10 cellular contexts compared by ENCODE assay signal in genomic region chr17:38879878-38880727, GRCh38. TPM values are rescaled to one million over a fixed set of nuclear protein-coding genes. Genes with fewer than 3 reads are reported as not detected.
DNase-seq lines count a peak whose midpoint lies in the region; ATAC-seq, FAIRE-seq and TF ChIP-seq lines count a peak whose summit lies in the region.
"Had no signal": no experiment of that assay in that cellular context is flagged by ENCODE, and none has a peak within 500 bp of the region (broad histone marks: within the 10 kb centered on the region; RNA-seq: fewer than 3 reads in every experiment).

No MANE protein-coding gene starts in this region.

- intact Hi-C loops in right cardiac atrium (cut with DNase I), result loop anchor here in 1 of 4 donors (10.0 kb wide), 1 partner anchor 95 kb away; no protein-coding TSS in a partner anchor

- no peaks in the 10 kb centered on the region for H3K27me3 ChIP-seq in right cardiac atrium (ENCODE audit: control insufficient read depth, insufficient read depth)

- CTCF ChIA-PET in A549 (lab: Yijun Ruan, JAX), result interaction anchor here (1.2 to 4.6 kb wide), 5 partner anchors 9 to 38 kb away, joined by 3 to 39 read pairs (median 4); partner anchors contain the start of gene LASP1

- DNase-seq in A549 (ENCODE audit: low read depth in 1 of 2, low spot score in 1 of 2), result peak; percentile 87 to 95
- DNase-seq in HFFc6, result peak; percentile 84
- peak; percentile 77 to 88 (median 83) for DNase-seq in right cardiac atrium
- no peak for DNase-seq in skeletal muscle cell (ENCODE audit: low read depth)
- no peak for DNase-seq in stimulated activated naive CD4-positive, alpha-beta T cell treated with Interleukin-2 at 50 U/mL for 16 hours (lab: John Stamatoyannopoulos, UW)
- DNase-seq in occipital lobe (lab: John Stamatoyannopoulos, UW), result no peak
- DNase-seq in effector CD8-positive, alpha-beta T cell (lab: John Stamatoyannopoulos, UW), result no peak

- H3K4me1 Mint-ChIP-seq in HFFc6 (ENCODE audit: low read depth), result peaks cover 93% of the 10 kb centered on the region
- peaks cover 89% of the 10 kb centered on the region for H3K4me1 Mint-ChIP-seq in activated naive CD8-positive, alpha-beta T cell (ENCODE audit: low read depth)

- TF ChIP-seq CTCF in A549 (IDR thresholded peaks at IDR 0.05), result no peak
- no peak for TF ChIP-seq CTCF in HFFc6 (IDR thresholded peaks at IDR 0.05)

- no peaks in the 10 kb centered on the region; the same call in 1 of the 2 replicates for H3K27me3 Mint-ChIP-seq in HFFc6 (ENCODE audit: insufficient read depth)
- H3K27me3 Mint-ChIP-seq in activated naive CD8-positive, alpha-beta T cell, result no peaks in the 10 kb centered on the region

- TF ChIP-seq RAD21 in A549 (conservative IDR thresholded peaks at IDR 0.05 in 1 of 2, IDR thresholded peaks at IDR 0.05 in 1 of 2), result no peak; a peak in 1 of 5 replicates

- peaks cover 100% of the 10 kb centered on the region for H3K4me1 ChIP-seq in A549
- H3K4me1 ChIP-seq in right cardiac atrium (ENCODE audit: control insufficient read depth, insufficient read depth, low read length), result peaks cover 44% of the 10 kb centered on the region

- peak; percentile 85 for FAIRE-seq in A549 (lab: Jason Lieb, UNC)
- FAIRE-seq: GM18507, islet of Langerhans had no signal

- peak in 1 of 2 experiments; percentile 66; a peak in 1 of 5 replicates for TF ChIP-seq EP300 in A549 (IDR thresholded peaks at IDR 0.05)

- H3K4me3 ChIP-seq in A549 (peak overlapping the region; percentile 24), right cardiac atrium (ENCODE audit: low read length) (no peak overlapping the region), skeletal muscle cell (ENCODE audit: low read depth, low read length) (peak overlapping the region; percentile 14)

- H3K4me3 Mint-ChIP-seq in HFFc6, result peak overlapping the region; percentile 83
- H3K4me3 Mint-ChIP-seq in activated naive CD8-positive, alpha-beta T cell, result peak overlapping the region; percentile 67

- POLR2A ChIA-PET in A549 (lab: Yijun Ruan, JAX), result interaction anchor here (1.1 to 5.2 kb wide), 3 partner anchors 9 to 273 kb away, joined by 3 to 33 read pairs (median 4); partner anchors contain the start of gene LASP1

- H3K9me3 ChIP-seq in A549 (no peaks in the 10 kb centered on the region), right cardiac atrium (ENCODE audit: control insufficient read depth, low read length) (no peaks in the 10 kb centered on the region)

- H3K9me3 Mint-ChIP-seq in HFFc6, result no peaks in the 10 kb centered on the region
- no peaks in the 10 kb centered on the region for H3K9me3 Mint-ChIP-seq in activated naive CD8-positive, alpha-beta T cell (ENCODE audit: low read depth)

- 15% methylated on average over 7 of the region's 8 CpGs for whole genome bisulfite sequencing in A549 (ENCODE audit: missing lambda C conversion rate)
- 19% methylated on average over 8 of the region's 8 CpGs for WGBS in right cardiac atrium

- peaks cover 48% of the 10 kb centered on the region for H3K36me3 Mint-ChIP-seq in HFFc6 (ENCODE audit: low read depth)
- H3K36me3 Mint-ChIP-seq in activated naive CD8-positive, alpha-beta T cell, result peaks cover 2% of the 10 kb centered on the region

- H3K4me2 ChIP-seq in A549, result peak overlapping the region; percentile 86

- ATAC-seq in A549, result peak; percentile 64 to 78
- peak; percentile 52 to 72 for ATAC-seq in right cardiac atrium

- H3K27ac Mint-ChIP-seq in HFFc6, result peak overlapping the region; percentile 90
- H3K27ac Mint-ChIP-seq in activated naive CD8-positive, alpha-beta T cell, result peak overlapping the region; percentile 96

- H3K27ac ChIP-seq in A549 (peak overlapping the region; percentile 91 to 98), right cardiac atrium (ENCODE audit: low read length) (peak overlapping the region; percentile 82)

- TF ChIP-seq POLR2A in A549 (IDR thresholded peaks at IDR 0.05; ENCODE audit: low read length), result no peak

TF ChIP-seq in A549, 52 proteins besides CTCF, POLR2A, EP300 and RAD21:
- TF ChIP-seq BCL3 (IDR thresholded peaks at IDR 0.05), result 0 out of 3 replicates have a peak, but pooled peaks have one; percentile 43
- TF ChIP-seq SREBF2 (IDR thresholded peaks at IDR 0.05), result no peak
- TF ChIP-seq FOSL2 (IDR thresholded peaks at IDR 0.05), result no peak
- TF ChIP-seq FOSL2 (CRISPR knock-in tag; IDR thresholded peaks at IDR 0.05), result 0 out of 2 replicates have a peak, but pooled peaks have one; percentile 8
- TF ChIP-seq FOXS1 (CRISPR knock-in tag; IDR thresholded peaks at IDR 0.05), result no peak
- TF ChIP-seq GATA3 (IDR thresholded peaks at IDR 0.05; ENCODE audit: borderline replicate concordance), result peak; percentile 63; the same call in 1 of the 2 replicates
- peak; percentile 17; the same call in 1 of the 2 replicates for TF ChIP-seq MAX (IDR thresholded peaks at IDR 0.05)
- TF ChIP-seq JUN (IDR thresholded peaks at IDR 0.05), result peak; percentile 26 to 66; a peak in 2 of 5 replicates
- TF ChIP-seq PHF8 (IDR thresholded peaks at IDR 0.05; ENCODE audit: borderline replicate concordance, low read depth), result no peak
- TF ChIP-seq E2F6 (IDR thresholded peaks at IDR 0.05; ENCODE audit: borderline replicate concordance, low read depth), result no peak

RNA-seq across cellular contexts. Expression of gene LASP1, which starts 10.2 kb away (rescaled TPM):
- polyA plus RNA-seq in A549 (2011; rRNA removed) (145 and 152 TPM in 2 replicates), A549 (2017; fragmentation: RNase III; extraction: RNeasy Plus Mini Kit Qiagen cat#74134 plus additional on column Dnase treatment) (281 to 312 TPM (median 287 TPM) in 3 replicates), right cardiac atrium (23.8 TPM)
- 201 and 252 TPM in 2 replicates for polyA plus RNA-seq in A549 (2012; cell fraction: cytosol; rRNA removed)
- 247 and 316 TPM in 2 replicates for polyA plus RNA-seq in A549 (2012; cell fraction: nucleus; rRNA removed)
- polyA minus RNA-seq in A549 (2011; rRNA and poly(A)+ RNA removed), result 197 TPM in 2 replicates
- total RNA-seq in HFFc6 (2021; fragmentation: NEBNext Ultra II Directional; extraction: Animal tissue kit (Norgen Biotek cat#: 25700)), result 100 to 1,000 TPM; 428 to 517 (median 484) TPM
- total RNA-seq in right cardiac atrium (10 to 100 TPM; 29.2 to 39.6 (median 35.8) TPM), occipital lobe (49.4 TPM)

RNA-seq across cellular contexts. Expression of gene RPL23, which starts 26.6 kb away (rescaled TPM):
- polyA plus RNA-seq in A549 (2011; rRNA removed), result 2,297 and 2,715 TPM in 2 replicates
- polyA plus RNA-seq in A549 (2012; cell fraction: cytosol; rRNA removed), result 1,824 and 2,393 TPM in 2 replicates
- polyA plus RNA-seq in A549 (2012; cell fraction: nucleus; rRNA removed), result 368 and 737 TPM in 2 replicates
- polyA plus RNA-seq in A549 (2017; fragmentation: RNase III; extraction: RNeasy Plus Mini Kit Qiagen cat#74134 plus additional on column Dnase treatment), result 2,814 to 3,171 TPM (median 2,969 TPM) in 3 replicates
- 307 and 414 TPM in 2 replicates for polyA minus RNA-seq in A549 (2011; rRNA and poly(A)+ RNA removed)
- 1,000 to 10,000 TPM; 1,099 to 1,402 (median 1,310) TPM for total RNA-seq in HFFc6 (2021; fragmentation: NEBNext Ultra II Directional; extraction: Animal tissue kit (Norgen Biotek cat#: 25700))
- 100 to 1,000 TPM; 830 to 995 (median 880) TPM for total RNA-seq in right cardiac atrium
- polyA plus RNA-seq in right cardiac atrium, result 1,847 TPM
- 1,678 TPM for total RNA-seq in occipital lobe

RNA-seq across cellular contexts. Expression of gene CWC25, which starts 55.0 kb away (rescaled TPM):
- polyA plus RNA-seq in A549 (2011; rRNA removed) (34.1 and 34.5 TPM in 2 replicates), A549 (2017; fragmentation: RNase III; extraction: RNeasy Plus Mini Kit Qiagen cat#74134 plus additional on column Dnase treatment) (22.5 to 24.2 TPM (median 23.1 TPM) in 3 replicates), right cardiac atrium (11.0 TPM)
- polyA plus RNA-seq in A549 (2012; cell fraction: cytosol; rRNA removed), result 16.9 and 17.1 TPM in 2 replicates
- 30.5 and 51.7 TPM in 2 replicates for polyA plus RNA-seq in A549 (2012; cell fraction: nucleus; rRNA removed)
- polyA minus RNA-seq in A549 (2011; rRNA and poly(A)+ RNA removed), result 14.2 and 19.6 TPM in 2 replicates
- total RNA-seq in HFFc6 (2021; fragmentation: NEBNext Ultra II Directional; extraction: Animal tissue kit (Norgen Biotek cat#: 25700)), result 10 to 100 TPM; 11.0 to 13.7 (median 12.9) TPM
- total RNA-seq in right cardiac atrium (10 to 100 TPM in 3 of 4 donors, 1 to 10 TPM in 1; 8.8 to 11.5 (median 10.9) TPM), occipital lobe (7.8 TPM)

Comparison
In these comparisons a context has a peak if more than half of its experiments do, and no peak if none do; other contexts are left out.
1. DNase-seq: peak in A549 (2 of 2), HFFc6 (single experiment) and right cardiac atrium (3 of 3); none in skeletal muscle cell (single experiment), stimulated activated naive CD4-positive, alpha-beta T cell treated with Interleukin-2 at 50 U/mL for 16 hours (single experiment), occipital lobe (single experiment) and effector CD8-positive, alpha-beta T cell (single experiment).